ENCODE assay signal across 15 cellular contexts in genomic region chr18:54923339-54923956, GRCh38.
"Had no signal": no experiment of that assay in that cellular context is flagged by ENCODE, and none has a peak within 500 bp of the region (broad histone marks: within the 10 kb centered on the region; RNA-seq: fewer than 3 reads in every experiment).

No MANE protein-coding gene starts in this region.

- FAIRE-seq: colon, small intestine had no signal

- H3K4me1 ChIP-seq: psoas muscle, stomach had no signal

- H3K4me3 ChIP-seq: dorsolateral prefrontal cortex, ovary, psoas muscle, stomach had no signal

- H3K9me3 ChIP-seq: ovary, psoas muscle, stomach had no signal

- H3K36me3 ChIP-seq: ovary had no signal

- DNase-seq: activated CD4-positive, alpha-beta memory T cell treated with anti-CD3 and anti-CD28 coated beads, Interleukin-2, amount 10 ng/mL, durations not matched to agents 7 days and 5 days; activated CD4-positive, alpha-beta T cell treated with anti-CD3 and anti-CD28 coated beads for 4 hours; activated CD8-positive, alpha-beta memory T cell treated with anti-CD3 and anti-CD28 coated beads, Interleukin-2, amount 10 ng/mL, durations not matched to agents 7 days and 5 days; amniotic stem cell; dorsolateral prefrontal cortex; foreskin melanocyte; natural killer cell; ovary; psoas muscle; right cardiac atrium; small intestine; stimulated activated CD4-positive, alpha-beta T cell treated with anti-CD3 and anti-CD28 coated beads, Interleukin-4, amount 100 ng/mL, for 1 hour; stomach had no signal

- H3K27me3 ChIP-seq: ovary, stomach had no signal

- H3K27ac ChIP-seq: dorsolateral prefrontal cortex, epithelial cell of prostate, ovary, psoas muscle, stomach had no signal
